1 cellular context compared by ENCODE assay signal in genomic region chr2:227862741-227863588, GRCh38.
TF ChIP-seq lines count a peak whose summit lies in the region.

No MANE protein-coding gene starts in this region.

TF ChIP-seq in HepG2, 621 proteins besides CTCF, POLR2A, EP300 and RAD21 (continued from another document and continues in another):
- TF ChIP-seq ZNF318 (CRISPR knock-in tag; IDR thresholded peaks at IDR 0.05) (no peak), ZNF770 (CRISPR knock-in tag; IDR thresholded peaks at IDR 0.05) (no peak), TBX3 (IDR thresholded peaks at IDR 0.05; ENCODE audit: borderline replicate concordance) (no peak), MLLT10 (CRISPR knock-in tag; IDR thresholded peaks at IDR 0.05) (no peak), ZNF101 (CRISPR knock-in tag; IDR thresholded peaks at IDR 0.05; ENCODE audit: borderline replicate concordance, low read depth) (no peak), ZNF792 (CRISPR knock-in tag; IDR thresholded peaks at IDR 0.05) (no peak; the same call in 1 of the 2 replicates), ATF7-NPFF (CRISPR knock-in tag; IDR thresholded peaks at IDR 0.05; ENCODE audit: low read depth) (no peak), HOXA5 (CRISPR knock-in tag; IDR thresholded peaks at IDR 0.05) (no peak), ZBTB20 (CRISPR knock-in tag; IDR thresholded peaks at IDR 0.05; ENCODE audit: borderline replicate concordance, low read depth) (no peak), MED1 (CRISPR knock-in tag; IDR thresholded peaks at IDR 0.05) (no peak), HMGXB4 (CRISPR knock-in tag; IDR thresholded peaks at IDR 0.05; ENCODE audit: borderline replicate concordance in 1 of 2, low read depth in 1 of 2) (no peak), ZIK1 (CRISPR knock-in tag; IDR thresholded peaks at IDR 0.05; ENCODE audit: borderline replicate concordance, low read depth) (no peak), ZNF383 (CRISPR knock-in tag; IDR thresholded peaks at IDR 0.05; ENCODE audit: borderline replicate concordance) (no peak), NR3C1 (CRISPR knock-in tag; IDR thresholded peaks at IDR 0.05) (no peak), GRHL1 (CRISPR knock-in tag; conservative IDR thresholded peaks at IDR 0.05) (no peak), ZNF646 (CRISPR knock-in tag; IDR thresholded peaks at IDR 0.05) (no peak), TAF15 (IDR thresholded peaks at IDR 0.05; ENCODE audit: low read depth, low read length, poor library complexity, severe bottlenecking) (no peak), ZNF12 (CRISPR knock-in tag; IDR thresholded peaks at IDR 0.05) (peak; percentile 63; the same call in 1 of the 2 replicates), ZMYM4 (CRISPR knock-in tag; IDR thresholded peaks at IDR 0.05) (no peak), SP4 (CRISPR knock-in tag; IDR thresholded peaks at IDR 0.05) (no peak), ZC3H13 (CRISPR knock-in tag; IDR thresholded peaks at IDR 0.05) (no peak), PAX8 (CRISPR knock-in tag; IDR thresholded peaks at IDR 0.05; ENCODE audit: borderline replicate concordance) (no peak), SIX1 (CRISPR knock-in tag; IDR thresholded peaks at IDR 0.05; ENCODE audit: borderline replicate concordance) (no peak), CCAR2 (optimal IDR thresholded peaks at IDR 0.05; ENCODE audit: low read depth, low read length) (no peak), SMAD1 (CRISPR knock-in tag; IDR thresholded peaks at IDR 0.05; ENCODE audit: borderline replicate concordance, low read depth) (no peak), TOE1 (CRISPR knock-in tag; IDR thresholded peaks at IDR 0.05) (no peak), CBX5 (CRISPR knock-in tag; IDR thresholded peaks at IDR 0.05; ENCODE audit: borderline replicate concordance) (no peak), ZNF180 (CRISPR knock-in tag; IDR thresholded peaks at IDR 0.05; ENCODE audit: borderline replicate concordance, low read depth) (no peak), MAFK (conservative IDR thresholded peaks at IDR 0.05 in 1 of 2, IDR thresholded peaks at IDR 0.05 in 1 of 2; ENCODE audit: low read length in 2 of 2) (peak; percentile 40 to 54; a peak in 3 of 4 replicates), CEBPZ (IDR thresholded peaks at IDR 0.05; ENCODE audit: low read length) (no peak), SMC3 (IDR thresholded peaks at IDR 0.05; ENCODE audit: low read length) (peak; percentile 23; the same call in 1 of the 2 replicates), LCORL (IDR thresholded peaks at IDR 0.05) (no peak), LCORL (CRISPR knock-in tag; IDR thresholded peaks at IDR 0.05) (peak; percentile 43; the same call in 1 of the 2 replicates), ZNF605 (CRISPR knock-in tag; IDR thresholded peaks at IDR 0.05) (no peak), MIXL1 (CRISPR knock-in tag; IDR thresholded peaks at IDR 0.05) (no peak), ZFP36L1 (CRISPR knock-in tag; IDR thresholded peaks at IDR 0.05) (no peak), ZNF878 (CRISPR knock-in tag; IDR thresholded peaks at IDR 0.05) (peak; percentile 26; the same call in 1 of the 2 replicates)
